In the genomic region with DNA sequence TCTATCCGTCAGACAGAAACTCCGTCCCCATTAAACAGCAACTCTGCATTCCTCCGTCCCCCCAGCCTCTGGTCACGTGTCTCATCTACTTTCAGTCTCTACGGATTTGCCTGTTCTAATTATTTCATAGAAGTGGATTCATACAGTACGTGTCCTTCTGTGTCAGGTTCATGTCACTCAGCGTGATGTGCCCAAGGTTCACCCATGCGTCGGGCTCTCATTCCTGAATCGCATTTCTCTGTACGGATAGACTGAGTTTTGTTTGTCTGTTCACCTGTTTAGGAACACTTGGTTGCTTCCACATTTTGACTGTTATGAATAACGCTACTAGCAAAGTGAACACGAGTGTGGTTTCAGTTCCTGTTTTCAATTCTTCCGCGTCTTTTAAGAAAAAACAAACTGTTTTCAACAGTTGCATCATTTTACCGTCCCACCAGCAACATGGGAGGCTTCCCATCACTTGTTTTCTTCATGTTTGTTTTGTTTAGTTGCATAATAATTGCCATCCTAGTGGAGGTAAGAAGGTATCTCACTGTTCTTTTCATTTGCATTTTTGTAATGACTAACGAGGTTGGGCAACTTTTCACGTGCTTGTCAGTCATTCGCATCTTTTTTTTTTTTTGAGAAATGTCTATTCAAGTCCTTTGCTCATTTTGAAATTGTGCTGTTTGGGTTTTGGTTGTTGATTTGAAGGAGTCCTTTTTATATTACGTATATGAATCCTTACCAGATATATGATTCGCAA, we compare ENCODE assay signal across 1 cellular context.
TF ChIP-seq lines count a peak whose summit lies in the region.

No MANE protein-coding gene starts in this region.

TF ChIP-seq in HepG2, 621 proteins besides CTCF, POLR2A, EP300 and RAD21 (continued from another document and continues in another):
- TF ChIP-seq, protein P1, sequence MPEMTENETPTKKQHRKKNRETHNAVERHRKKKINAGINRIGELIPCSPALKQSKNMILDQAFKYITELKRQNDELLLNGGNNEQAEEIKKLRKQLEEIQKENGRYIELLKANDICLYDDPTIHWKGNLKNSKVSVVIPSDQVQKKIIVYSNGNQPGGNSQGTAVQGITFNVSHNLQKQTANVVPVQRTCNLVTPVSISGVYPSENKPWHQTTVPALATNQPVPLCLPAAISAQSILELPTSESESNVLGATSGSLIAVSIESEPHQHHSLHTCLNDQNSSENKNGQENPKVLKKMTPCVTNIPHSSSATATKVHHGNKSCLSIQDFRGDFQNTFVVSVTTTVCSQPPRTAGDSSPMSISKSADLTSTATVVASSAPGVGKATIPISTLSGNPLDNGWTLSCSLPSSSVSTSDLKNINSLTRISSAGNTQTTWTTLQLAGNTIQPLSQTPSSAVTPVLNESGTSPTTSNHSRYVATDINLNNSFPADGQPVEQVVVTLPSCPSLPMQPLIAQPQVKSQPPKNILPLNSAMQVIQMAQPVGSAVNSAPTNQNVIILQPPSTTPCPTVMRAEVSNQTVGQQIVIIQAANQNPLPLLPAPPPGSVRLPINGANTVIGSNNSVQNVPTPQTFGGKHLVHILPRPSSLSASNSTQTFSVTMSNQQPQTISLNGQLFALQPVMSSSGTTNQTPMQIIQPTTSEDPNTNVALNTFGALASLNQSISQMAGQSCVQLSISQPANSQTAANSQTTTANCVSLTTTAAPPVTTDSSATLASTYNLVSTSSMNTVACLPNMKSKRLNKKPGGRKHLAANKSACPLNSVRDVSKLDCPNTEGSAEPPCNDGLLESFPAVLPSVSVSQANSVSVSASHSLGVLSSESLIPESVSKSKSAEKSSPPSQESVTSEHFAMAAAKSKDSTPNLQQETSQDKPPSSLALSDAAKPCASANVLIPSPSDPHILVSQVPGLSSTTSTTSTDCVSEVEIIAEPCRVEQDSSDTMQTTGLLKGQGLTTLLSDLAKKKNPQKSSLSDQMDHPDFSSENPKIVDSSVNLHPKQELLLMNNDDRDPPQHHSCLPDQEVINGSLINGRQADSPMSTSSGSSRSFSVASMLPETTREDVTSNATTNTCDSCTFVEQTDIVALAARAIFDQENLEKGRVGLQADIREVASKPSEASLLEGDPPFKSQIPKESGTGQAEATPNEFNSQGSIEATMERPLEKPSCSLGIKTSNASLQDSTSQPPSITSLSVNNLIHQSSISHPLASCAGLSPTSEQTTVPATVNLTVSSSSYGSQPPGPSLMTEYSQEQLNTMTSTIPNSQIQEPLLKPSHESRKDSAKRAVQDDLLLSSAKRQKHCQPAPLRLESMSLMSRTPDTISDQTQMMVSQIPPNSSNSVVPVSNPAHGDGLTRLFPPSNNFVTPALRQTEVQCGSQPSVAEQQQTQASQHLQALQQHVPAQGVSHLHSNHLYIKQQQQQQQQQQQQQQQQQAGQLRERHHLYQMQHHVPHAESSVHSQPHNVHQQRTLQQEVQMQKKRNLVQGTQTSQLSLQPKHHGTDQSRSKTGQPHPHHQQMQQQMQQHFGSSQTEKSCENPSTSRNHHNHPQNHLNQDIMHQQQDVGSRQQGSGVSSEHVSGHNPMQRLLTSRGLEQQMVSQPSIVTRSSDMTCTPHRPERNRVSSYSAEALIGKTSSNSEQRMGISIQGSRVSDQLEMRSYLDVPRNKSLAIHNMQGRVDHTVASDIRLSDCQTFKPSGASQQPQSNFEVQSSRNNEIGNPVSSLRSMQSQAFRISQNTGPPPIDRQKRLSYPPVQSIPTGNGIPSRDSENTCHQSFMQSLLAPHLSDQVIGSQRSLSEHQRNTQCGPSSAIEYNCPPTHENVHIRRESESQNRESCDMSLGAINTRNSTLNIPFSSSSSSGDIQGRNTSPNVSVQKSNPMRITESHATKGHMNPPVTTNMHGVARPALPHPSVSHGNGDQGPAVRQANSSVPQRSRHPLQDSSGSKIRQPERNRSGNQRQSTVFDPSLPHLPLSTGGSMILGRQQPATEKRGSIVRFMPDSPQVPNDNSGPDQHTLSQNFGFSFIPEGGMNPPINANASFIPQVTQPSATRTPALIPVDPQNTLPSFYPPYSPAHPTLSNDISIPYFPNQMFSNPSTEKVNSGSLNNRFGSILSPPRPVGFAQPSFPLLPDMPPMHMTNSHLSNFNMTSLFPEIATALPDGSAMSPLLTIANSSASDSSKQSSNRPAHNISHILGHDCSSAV (CRISPR knock-in tag; IDR thresholded peaks at IDR 0.05; ENCODE audit: borderline replicate concordance): no peak
- TF ChIP-seq, protein P2, sequence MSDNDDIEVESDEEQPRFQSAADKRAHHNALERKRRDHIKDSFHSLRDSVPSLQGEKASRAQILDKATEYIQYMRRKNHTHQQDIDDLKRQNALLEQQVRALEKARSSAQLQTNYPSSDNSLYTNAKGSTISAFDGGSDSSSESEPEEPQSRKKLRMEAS (IDR thresholded peaks at IDR 0.05): peak; percentile 1; the same call in 1 of the 2 replicates
- TF ChIP-seq EZH2 (conservative IDR thresholded peaks at IDR 0.05; ENCODE audit: low read depth, low read length): no peak
- 0 out of 2 replicates have a peak, but pooled peaks have one; percentile 13 for TF ChIP-seq RARA (CRISPR knock-in tag; IDR thresholded peaks at IDR 0.05)
- TF ChIP-seq, protein P3, sequence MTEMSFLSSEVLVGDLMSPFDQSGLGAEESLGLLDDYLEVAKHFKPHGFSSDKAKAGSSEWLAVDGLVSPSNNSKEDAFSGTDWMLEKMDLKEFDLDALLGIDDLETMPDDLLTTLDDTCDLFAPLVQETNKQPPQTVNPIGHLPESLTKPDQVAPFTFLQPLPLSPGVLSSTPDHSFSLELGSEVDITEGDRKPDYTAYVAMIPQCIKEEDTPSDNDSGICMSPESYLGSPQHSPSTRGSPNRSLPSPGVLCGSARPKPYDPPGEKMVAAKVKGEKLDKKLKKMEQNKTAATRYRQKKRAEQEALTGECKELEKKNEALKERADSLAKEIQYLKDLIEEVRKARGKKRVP (CRISPR knock-in tag; IDR thresholded peaks at IDR 0.05): peak in 1 of 2 experiments; percentile 93; a peak in 2 of 4 replicates
- TF ChIP-seq SAFB2 (CRISPR knock-in tag; IDR thresholded peaks at IDR 0.05; ENCODE audit: borderline replicate concordance, low read depth): no peak
- TF ChIP-seq ZNF225 (CRISPR knock-in tag; IDR thresholded peaks at IDR 0.05): no peak
- TF ChIP-seq, protein P4, sequence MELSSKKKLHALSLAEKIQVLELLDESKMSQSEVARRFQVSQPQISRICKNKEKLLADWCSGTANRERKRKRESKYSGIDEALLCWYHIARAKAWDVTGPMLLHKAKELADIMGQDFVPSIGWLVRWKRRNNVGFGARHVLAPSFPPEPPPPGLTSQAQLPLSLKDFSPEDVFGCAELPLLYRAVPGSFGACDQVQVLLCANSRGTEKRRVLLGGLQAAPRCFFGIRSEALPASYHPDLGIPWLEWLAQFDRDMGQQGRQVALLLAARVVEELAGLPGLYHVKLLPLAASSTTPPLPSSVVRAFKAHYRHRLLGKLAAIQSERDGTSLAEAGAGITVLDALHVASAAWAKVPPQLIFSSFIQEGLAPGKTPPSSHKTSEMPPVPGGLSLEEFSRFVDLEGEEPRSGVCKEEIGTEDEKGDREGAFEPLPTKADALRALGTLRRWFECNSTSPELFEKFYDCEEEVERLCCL (CRISPR knock-in tag; IDR thresholded peaks at IDR 0.05; ENCODE audit: borderline replicate concordance): no peak
- TF ChIP-seq GFI1 (CRISPR knock-in tag; IDR thresholded peaks at IDR 0.05; ENCODE audit: borderline replicate concordance): no peak
- peak; percentile 65 for TF ChIP-seq BHLHE40 (IDR thresholded peaks at IDR 0.05; ENCODE audit: low read length)
- no peak for TF ChIP-seq NFIB (CRISPR knock-in tag; IDR thresholded peaks at IDR 0.05; ENCODE audit: borderline replicate concordance)
- no peak for TF ChIP-seq SYNCRIP (IDR thresholded peaks at IDR 0.05; ENCODE audit: insufficient read depth, low read depth, low read length)
- TF ChIP-seq ZNF589 (CRISPR knock-in tag; conservative IDR thresholded peaks at IDR 0.05): no peak
- no peak for TF ChIP-seq CHCHD3 (CRISPR knock-in tag; IDR thresholded peaks at IDR 0.05)
- TF ChIP-seq, protein P5, sequence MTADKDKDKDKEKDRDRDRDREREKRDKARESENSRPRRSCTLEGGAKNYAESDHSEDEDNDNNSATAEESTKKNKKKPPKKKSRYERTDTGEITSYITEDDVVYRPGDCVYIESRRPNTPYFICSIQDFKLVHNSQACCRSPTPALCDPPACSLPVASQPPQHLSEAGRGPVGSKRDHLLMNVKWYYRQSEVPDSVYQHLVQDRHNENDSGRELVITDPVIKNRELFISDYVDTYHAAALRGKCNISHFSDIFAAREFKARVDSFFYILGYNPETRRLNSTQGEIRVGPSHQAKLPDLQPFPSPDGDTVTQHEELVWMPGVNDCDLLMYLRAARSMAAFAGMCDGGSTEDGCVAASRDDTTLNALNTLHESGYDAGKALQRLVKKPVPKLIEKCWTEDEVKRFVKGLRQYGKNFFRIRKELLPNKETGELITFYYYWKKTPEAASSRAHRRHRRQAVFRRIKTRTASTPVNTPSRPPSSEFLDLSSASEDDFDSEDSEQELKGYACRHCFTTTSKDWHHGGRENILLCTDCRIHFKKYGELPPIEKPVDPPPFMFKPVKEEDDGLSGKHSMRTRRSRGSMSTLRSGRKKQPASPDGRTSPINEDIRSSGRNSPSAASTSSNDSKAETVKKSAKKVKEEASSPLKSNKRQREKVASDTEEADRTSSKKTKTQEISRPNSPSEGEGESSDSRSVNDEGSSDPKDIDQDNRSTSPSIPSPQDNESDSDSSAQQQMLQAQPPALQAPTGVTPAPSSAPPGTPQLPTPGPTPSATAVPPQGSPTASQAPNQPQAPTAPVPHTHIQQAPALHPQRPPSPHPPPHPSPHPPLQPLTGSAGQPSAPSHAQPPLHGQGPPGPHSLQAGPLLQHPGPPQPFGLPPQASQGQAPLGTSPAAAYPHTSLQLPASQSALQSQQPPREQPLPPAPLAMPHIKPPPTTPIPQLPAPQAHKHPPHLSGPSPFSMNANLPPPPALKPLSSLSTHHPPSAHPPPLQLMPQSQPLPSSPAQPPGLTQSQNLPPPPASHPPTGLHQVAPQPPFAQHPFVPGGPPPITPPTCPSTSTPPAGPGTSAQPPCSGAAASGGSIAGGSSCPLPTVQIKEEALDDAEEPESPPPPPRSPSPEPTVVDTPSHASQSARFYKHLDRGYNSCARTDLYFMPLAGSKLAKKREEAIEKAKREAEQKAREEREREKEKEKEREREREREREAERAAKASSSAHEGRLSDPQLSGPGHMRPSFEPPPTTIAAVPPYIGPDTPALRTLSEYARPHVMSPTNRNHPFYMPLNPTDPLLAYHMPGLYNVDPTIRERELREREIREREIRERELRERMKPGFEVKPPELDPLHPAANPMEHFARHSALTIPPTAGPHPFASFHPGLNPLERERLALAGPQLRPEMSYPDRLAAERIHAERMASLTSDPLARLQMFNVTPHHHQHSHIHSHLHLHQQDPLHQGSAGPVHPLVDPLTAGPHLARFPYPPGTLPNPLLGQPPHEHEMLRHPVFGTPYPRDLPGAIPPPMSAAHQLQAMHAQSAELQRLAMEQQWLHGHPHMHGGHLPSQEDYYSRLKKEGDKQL (CRISPR knock-in tag; IDR thresholded peaks at IDR 0.05; ENCODE audit: low read depth): no peak
- 0 out of 2 replicates have a peak, but pooled peaks have one; percentile 8 for TF ChIP-seq GATAD2A (CRISPR knock-in tag; IDR thresholded peaks at IDR 0.05)
- TF ChIP-seq, protein P6, sequence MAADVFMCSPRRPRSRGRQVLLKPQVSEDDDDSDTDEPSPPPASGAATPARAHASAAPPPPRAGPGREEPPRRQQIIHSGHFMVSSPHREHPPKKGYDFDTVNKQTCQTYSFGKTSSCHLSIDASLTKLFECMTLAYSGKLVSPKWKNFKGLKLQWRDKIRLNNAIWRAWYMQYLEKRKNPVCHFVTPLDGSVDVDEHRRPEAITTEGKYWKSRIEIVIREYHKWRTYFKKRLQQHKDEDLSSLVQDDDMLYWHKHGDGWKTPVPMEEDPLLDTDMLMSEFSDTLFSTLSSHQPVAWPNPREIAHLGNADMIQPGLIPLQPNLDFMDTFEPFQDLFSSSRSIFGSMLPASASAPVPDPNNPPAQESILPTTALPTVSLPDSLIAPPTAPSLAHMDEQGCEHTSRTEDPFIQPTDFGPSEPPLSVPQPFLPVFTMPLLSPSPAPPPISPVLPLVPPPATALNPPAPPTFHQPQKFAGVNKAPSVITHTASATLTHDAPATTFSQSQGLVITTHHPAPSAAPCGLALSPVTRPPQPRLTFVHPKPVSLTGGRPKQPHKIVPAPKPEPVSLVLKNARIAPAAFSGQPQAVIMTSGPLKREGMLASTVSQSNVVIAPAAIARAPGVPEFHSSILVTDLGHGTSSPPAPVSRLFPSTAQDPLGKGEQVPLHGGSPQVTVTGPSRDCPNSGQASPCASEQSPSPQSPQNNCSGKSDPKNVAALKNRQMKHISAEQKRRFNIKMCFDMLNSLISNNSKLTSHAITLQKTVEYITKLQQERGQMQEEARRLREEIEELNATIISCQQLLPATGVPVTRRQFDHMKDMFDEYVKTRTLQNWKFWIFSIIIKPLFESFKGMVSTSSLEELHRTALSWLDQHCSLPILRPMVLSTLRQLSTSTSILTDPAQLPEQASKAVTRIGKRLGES (CRISPR knock-in tag; IDR thresholded peaks at IDR 0.05; ENCODE audit: borderline replicate concordance): no peak
- TF ChIP-seq, protein P7, sequence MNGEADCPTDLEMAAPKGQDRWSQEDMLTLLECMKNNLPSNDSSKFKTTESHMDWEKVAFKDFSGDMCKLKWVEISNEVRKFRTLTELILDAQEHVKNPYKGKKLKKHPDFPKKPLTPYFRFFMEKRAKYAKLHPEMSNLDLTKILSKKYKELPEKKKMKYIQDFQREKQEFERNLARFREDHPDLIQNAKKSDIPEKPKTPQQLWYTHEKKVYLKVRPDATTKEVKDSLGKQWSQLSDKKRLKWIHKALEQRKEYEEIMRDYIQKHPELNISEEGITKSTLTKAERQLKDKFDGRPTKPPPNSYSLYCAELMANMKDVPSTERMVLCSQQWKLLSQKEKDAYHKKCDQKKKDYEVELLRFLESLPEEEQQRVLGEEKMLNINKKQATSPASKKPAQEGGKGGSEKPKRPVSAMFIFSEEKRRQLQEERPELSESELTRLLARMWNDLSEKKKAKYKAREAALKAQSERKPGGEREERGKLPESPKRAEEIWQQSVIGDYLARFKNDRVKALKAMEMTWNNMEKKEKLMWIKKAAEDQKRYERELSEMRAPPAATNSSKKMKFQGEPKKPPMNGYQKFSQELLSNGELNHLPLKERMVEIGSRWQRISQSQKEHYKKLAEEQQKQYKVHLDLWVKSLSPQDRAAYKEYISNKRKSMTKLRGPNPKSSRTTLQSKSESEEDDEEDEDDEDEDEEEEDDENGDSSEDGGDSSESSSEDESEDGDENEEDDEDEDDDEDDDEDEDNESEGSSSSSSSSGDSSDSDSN (CRISPR knock-in tag; IDR thresholded peaks at IDR 0.05): no peak
- TF ChIP-seq, protein P8, sequence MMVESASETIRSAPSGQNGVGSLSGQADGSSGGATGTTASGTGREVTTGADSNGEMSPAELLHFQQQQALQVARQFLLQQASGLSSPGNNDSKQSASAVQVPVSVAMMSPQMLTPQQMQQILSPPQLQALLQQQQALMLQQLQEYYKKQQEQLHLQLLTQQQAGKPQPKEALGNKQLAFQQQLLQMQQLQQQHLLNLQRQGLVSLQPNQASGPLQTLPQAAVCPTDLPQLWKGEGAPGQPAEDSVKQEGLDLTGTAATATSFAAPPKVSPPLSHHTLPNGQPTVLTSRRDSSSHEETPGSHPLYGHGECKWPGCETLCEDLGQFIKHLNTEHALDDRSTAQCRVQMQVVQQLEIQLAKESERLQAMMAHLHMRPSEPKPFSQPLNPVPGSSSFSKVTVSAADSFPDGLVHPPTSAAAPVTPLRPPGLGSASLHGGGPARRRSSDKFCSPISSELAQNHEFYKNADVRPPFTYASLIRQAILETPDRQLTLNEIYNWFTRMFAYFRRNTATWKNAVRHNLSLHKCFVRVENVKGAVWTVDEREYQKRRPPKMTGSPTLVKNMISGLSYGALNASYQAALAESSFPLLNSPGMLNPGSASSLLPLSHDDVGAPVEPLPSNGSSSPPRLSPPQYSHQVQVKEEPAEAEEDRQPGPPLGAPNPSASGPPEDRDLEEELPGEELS (CRISPR knock-in tag; IDR thresholded peaks at IDR 0.05): no peak
- no peak for TF ChIP-seq KLF11 (CRISPR knock-in tag; IDR thresholded peaks at IDR 0.05)
- no peak for TF ChIP-seq ZC3H13 (CRISPR knock-in tag; IDR thresholded peaks at IDR 0.05)
- no peak for TF ChIP-seq ZFP37 (CRISPR knock-in tag; IDR thresholded peaks at IDR 0.05; ENCODE audit: borderline replicate concordance)
- 0 out of 2 replicates have a peak, but pooled peaks have one; percentile 29 for TF ChIP-seq ERF (CRISPR knock-in tag; IDR thresholded peaks at IDR 0.05)
- no peak for TF ChIP-seq PRMT3 (CRISPR knock-in tag; IDR thresholded peaks at IDR 0.05; ENCODE audit: borderline replicate concordance, low read depth)
- no peak for TF ChIP-seq TOPORS (CRISPR knock-in tag; IDR thresholded peaks at IDR 0.05)
